1 cellular context compared by ENCODE assay signal in the genomic region with DNA sequence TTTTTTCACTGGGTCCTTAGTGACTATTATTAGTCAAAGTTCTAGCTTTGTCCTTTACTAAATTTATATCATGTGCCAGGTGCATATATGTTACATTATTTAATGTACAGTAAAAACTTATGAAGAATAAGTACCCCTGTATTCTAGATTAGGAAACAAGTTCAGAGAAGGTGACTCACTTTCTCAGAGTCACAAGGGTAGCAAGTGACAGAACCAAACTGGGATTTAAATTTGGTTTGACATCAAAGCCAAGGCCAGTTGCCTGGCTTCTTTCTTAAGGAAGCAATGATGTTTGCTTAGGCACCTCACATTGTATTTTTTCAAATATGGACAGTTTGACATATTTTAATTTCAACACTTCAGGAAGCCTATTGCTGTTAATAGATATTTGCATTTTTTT.
TF ChIP-seq lines count a peak whose summit lies in the region.

No MANE protein-coding gene starts in this region.

TF ChIP-seq in endothelial cell of umbilical vein, 7 proteins besides CTCF, POLR2A, EP300 and RAD21:
- TF ChIP-seq JUN (IDR thresholded peaks at IDR 0.05; ENCODE audit: borderline replicate concordance, insufficient read depth, insufficient read length, low read depth) (no peak), GATA2 (IDR thresholded peaks at IDR 0.05; ENCODE audit: insufficient read depth, insufficient read length, low read depth, low read length) (no peak), EZH2 (IDR thresholded peaks at IDR 0.05; ENCODE audit: borderline replicate concordance, low read depth, low read length, severe bottlenecking) (no peak), MAX (IDR thresholded peaks at IDR 0.05; ENCODE audit: insufficient read depth, insufficient read length) (no peak), MYC (IDR thresholded peaks at IDR 0.05; ENCODE audit: low read depth, low read length) (no peak), POLR2AphosphoS5 (IDR thresholded peaks at IDR 0.05; ENCODE audit: insufficient read depth, low read depth, low read length) (no peak), FOS (IDR thresholded peaks at IDR 0.05; ENCODE audit: borderline replicate concordance, insufficient read depth, low read length) (no peak)
